In genomic region chr9:84070590-84070989, GRCh38 we compare ENCODE assay signal across 31 cellular contexts.
"Had no signal": no experiment of that assay in that cellular context is flagged by ENCODE, and none has a peak within 500 bp of the region (broad histone marks: within the 10 kb centered on the region; RNA-seq: fewer than 3 reads in every experiment).

No MANE protein-coding gene starts in this region.

- H3K27ac ChIP-seq: brain microvascular endothelial cell, Peyer's patch, RWPE1, VCaP had no signal

- H3K27me3 ChIP-seq: brain microvascular endothelial cell, Peyer's patch had no signal

- H3K9me3 ChIP-seq: Peyer's patch had no signal

- DNase-seq: activated B cell treated with CpG ODN at 0.5 μM for 24 hours; activated CD4-positive, alpha-beta memory T cell treated with anti-CD3 and anti-CD28 coated beads for 36 hours; activated CD4-positive, alpha-beta T cell treated with anti-CD3 and anti-CD28 coated beads for 4 hours; activated CD4-positive, alpha-beta T cell treated with anti-CD3 and anti-CD28 coated beads, Interleukin-2, amount 50 U/mL, for 1 hour; activated CD4-positive, CD25-positive, alpha-beta regulatory T cell treated with anti-CD3 and anti-CD28 coated beads, Interleukin-2, amount 50 U/mL, for 72 hours; activated CD8-positive, alpha-beta memory T cell treated with anti-CD3 and anti-CD28 coated beads, Interleukin-2, amount 50 U/mL, for 4 hours; activated effector memory CD4-positive, alpha-beta T cell treated with Interleukin-2 at 50 U/mL for 16 hours; activated naive CD4-positive, alpha-beta T cell treated with anti-CD3 and anti-CD28 coated beads, Interleukin-2, amount 10 ng/mL, durations not matched to agents 7 days and 5 days; activated naive CD8-positive, alpha-beta T cell treated with anti-CD3 and anti-CD28 coated beads, Interleukin-2, amount 50 U/mL, for 24 hours; activated T-cell treated with anti-CD3 and anti-CD28 coated beads for 4 hours; activated T-cell treated with anti-CD3 and anti-CD28 coated beads, Interleukin-2, amount 50 U/mL, for 48 hours; anterior cingulate cortex; brain microvascular endothelial cell; central memory CD4-positive, alpha-beta T cell; Karpas-422; NCI-H1048; NCI-H1436 treated with DMSO at 0.1 percent for 48 hours; NCI-H1694 treated with DMSO at 0.1 percent for 48 hours; NCI-H2029; NCI-H2227 treated with DMSO at 0.1 percent for 48 hours; NCI-H446; NCI-H510A treated with DMSO at 0.1 percent for 48 hours; NCI-H526 treated with DMSO at 0.1 percent for 48 hours; NCI-H774; PC-3; Peyer's patch; SIG-M5; T1000 had no signal

- ATAC-seq: activated naive CD8-positive, alpha-beta T cell treated with anti-CD3 and anti-CD28 coated beads, Interleukin-2, amount 50 U/mL, for 24 hours; PC-3; Right ventricle myocardium inferior had no signal

- H3K4me1 ChIP-seq: Peyer's patch had no signal

- H3K36me3 ChIP-seq: brain microvascular endothelial cell, Peyer's patch had no signal

- H3K4me3 ChIP-seq: Peyer's patch had no signal
